Comparison of ENCODE assay signal across 1 cellular context in genomic region chr12:89756638-89757321, GRCh38.
TF ChIP-seq lines count a peak whose summit lies in the region.

No MANE protein-coding gene starts in this region.

TF ChIP-seq in HCT116, 20 proteins besides CTCF, POLR2A, EP300 and RAD21 (continued from another document):
- TF ChIP-seq, protein P1, sequence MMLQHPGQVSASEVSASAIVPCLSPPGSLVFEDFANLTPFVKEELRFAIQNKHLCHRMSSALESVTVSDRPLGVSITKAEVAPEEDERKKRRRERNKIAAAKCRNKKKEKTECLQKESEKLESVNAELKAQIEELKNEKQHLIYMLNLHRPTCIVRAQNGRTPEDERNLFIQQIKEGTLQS (IDR thresholded peaks at IDR 0.05): peak; percentile 73
- TF ChIP-seq EZH2phosphoT487 (IDR thresholded peaks at IDR 0.05; ENCODE audit: borderline replicate concordance): no peak
- peak; percentile 93 for TF ChIP-seq FOSL1 (IDR thresholded peaks at IDR 0.05; ENCODE audit: low read depth)
- TF ChIP-seq, protein P2, sequence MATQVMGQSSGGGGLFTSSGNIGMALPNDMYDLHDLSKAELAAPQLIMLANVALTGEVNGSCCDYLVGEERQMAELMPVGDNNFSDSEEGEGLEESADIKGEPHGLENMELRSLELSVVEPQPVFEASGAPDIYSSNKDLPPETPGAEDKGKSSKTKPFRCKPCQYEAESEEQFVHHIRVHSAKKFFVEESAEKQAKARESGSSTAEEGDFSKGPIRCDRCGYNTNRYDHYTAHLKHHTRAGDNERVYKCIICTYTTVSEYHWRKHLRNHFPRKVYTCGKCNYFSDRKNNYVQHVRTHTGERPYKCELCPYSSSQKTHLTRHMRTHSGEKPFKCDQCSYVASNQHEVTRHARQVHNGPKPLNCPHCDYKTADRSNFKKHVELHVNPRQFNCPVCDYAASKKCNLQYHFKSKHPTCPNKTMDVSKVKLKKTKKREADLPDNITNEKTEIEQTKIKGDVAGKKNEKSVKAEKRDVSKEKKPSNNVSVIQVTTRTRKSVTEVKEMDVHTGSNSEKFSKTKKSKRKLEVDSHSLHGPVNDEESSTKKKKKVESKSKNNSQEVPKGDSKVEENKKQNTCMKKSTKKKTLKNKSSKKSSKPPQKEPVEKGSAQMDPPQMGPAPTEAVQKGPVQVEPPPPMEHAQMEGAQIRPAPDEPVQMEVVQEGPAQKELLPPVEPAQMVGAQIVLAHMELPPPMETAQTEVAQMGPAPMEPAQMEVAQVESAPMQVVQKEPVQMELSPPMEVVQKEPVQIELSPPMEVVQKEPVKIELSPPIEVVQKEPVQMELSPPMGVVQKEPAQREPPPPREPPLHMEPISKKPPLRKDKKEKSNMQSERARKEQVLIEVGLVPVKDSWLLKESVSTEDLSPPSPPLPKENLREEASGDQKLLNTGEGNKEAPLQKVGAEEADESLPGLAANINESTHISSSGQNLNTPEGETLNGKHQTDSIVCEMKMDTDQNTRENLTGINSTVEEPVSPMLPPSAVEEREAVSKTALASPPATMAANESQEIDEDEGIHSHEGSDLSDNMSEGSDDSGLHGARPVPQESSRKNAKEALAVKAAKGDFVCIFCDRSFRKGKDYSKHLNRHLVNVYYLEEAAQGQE (IDR thresholded peaks at IDR 0.05; ENCODE audit: low read depth): no peak
- peak; percentile 97 for TF ChIP-seq CEBPB (IDR thresholded peaks at IDR 0.05; ENCODE audit: low read depth)
- TF ChIP-seq, protein P3, sequence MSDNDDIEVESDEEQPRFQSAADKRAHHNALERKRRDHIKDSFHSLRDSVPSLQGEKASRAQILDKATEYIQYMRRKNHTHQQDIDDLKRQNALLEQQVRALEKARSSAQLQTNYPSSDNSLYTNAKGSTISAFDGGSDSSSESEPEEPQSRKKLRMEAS (IDR thresholded peaks at IDR 0.05): no peak; the same call in 1 of the 2 replicates
- TF ChIP-seq EZH2 (IDR thresholded peaks at IDR 0.05): no peak
- peak; percentile 87 for TF ChIP-seq JUND (IDR thresholded peaks at IDR 0.05)
- no peak for TF ChIP-seq ZNF274 (IDR thresholded peaks at IDR 0.05; ENCODE audit: low read depth, low read length)
- no peak for TF ChIP-seq ZFX (IDR thresholded peaks at IDR 0.05)
- peak; percentile 87 for TF ChIP-seq SP1 (IDR thresholded peaks at IDR 0.05; ENCODE audit: low read depth)
